12 cellular contexts compared by ENCODE assay signal in the genomic region with DNA sequence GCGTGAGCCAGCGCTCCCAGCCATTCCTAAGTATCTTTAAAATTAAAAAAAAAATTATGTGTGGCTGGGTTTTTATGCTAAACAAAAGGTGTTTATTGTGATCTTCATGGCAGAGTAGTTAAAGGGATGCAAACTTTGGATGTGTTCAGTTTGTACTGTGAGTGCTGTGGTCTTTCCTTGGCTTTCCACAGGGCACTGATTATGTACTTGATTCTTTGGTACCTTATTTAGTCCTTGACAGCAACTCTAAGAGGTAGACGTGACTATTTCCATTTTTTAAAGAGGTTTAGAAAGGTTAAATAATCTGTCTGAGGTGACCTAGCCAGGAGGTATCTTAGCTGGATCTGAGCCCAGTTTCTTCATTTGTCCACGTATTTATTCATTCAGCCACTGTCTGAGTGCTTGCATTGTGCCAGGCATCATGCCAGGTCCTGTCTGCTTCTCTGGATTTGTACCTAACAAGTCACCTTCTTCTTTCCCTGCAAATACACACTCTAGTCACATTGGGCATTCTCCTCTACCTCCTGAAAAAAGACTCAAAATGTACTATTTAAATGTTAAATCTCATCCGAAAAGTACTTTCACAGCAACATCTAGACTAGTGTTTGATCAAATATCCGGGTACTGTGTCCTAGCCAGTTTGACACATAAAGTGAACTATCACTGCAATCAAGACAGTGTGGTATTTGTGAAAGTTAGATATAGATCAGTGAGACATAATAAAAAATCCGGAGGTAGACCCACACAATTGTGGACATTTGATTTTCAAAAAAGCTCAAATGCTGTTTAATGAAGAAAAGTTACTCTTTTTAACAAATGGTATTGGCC. TPM values are rescaled to one million over a fixed set of nuclear protein-coding genes. Genes with fewer than 3 reads are reported as not detected.
A peak's percentile ranks its signal among the peaks of the same experiment; 100 is the strongest.
DNase-seq lines count a peak whose midpoint lies in the region; ATAC-seq, FAIRE-seq and TF ChIP-seq lines count a peak whose summit lies in the region.
"Had no signal": no experiment of that assay in that cellular context is flagged by ENCODE, and none has a peak within 500 bp of the region (broad histone marks: within the 10 kb centered on the region; RNA-seq: fewer than 3 reads in every experiment).

No MANE protein-coding gene starts in this region.

- no peak for FAIRE-seq in GM12892 (lab: Jason Lieb, UNC)

- H3K27ac Mint-ChIP-seq in activated naive CD4-positive, alpha-beta T cell treated with anti-CD3 and anti-CD28 coated beads, Interleukin-2, amount 50 U/mL, for 72 hours = no peak overlapping the region

- TF ChIP-seq POLR2A in GM12892 (IDR thresholded peaks at IDR 0.05; ENCODE audit: low read depth, low read length) = no peak

- ATAC-seq in activated naive CD4-positive, alpha-beta T cell treated with anti-CD3 and anti-CD28 coated beads, Interleukin-2, amount 50 U/mL, for 72 hours = no peak
- ATAC-seq in GM19455 (IDR thresholded peaks at IDR 0.05; ENCODE audit: unreplicated experiment) = no peak

- no peaks in the 10 kb centered on the region for H3K9me3 Mint-ChIP-seq in activated naive CD4-positive, alpha-beta T cell treated with anti-CD3 and anti-CD28 coated beads, Interleukin-2, amount 50 U/mL, for 72 hours

- no peaks in the 10 kb centered on the region for H3K36me3 Mint-ChIP-seq in activated naive CD4-positive, alpha-beta T cell treated with anti-CD3 and anti-CD28 coated beads, Interleukin-2, amount 50 U/mL, for 72 hours

- peak; percentile 41 for DNase-seq in EL
- peak; percentile 82 for DNase-seq in NCI-H345 (lab: John Stamatoyannopoulos, UW)
- peak; percentile 50 for DNase-seq in cerebellar cortex (ENCODE audit: low spot score)
- peak; percentile 31 for DNase-seq in mucosa of gallbladder (ENCODE audit: low spot score)
- no peak for DNase-seq in activated naive CD4-positive, alpha-beta T cell treated with anti-CD3 and anti-CD28 coated beads, Interleukin-2, amount 50 U/mL, for 72 hours (ENCODE audit: low spot score in 2 of 2)
- DNase-seq in HuH-7.5 (ENCODE audit: low spot score) = no peak
- DNase-seq in GM12892 (ENCODE audit: insufficient read length) = no peak
- DNase-seq: activated T-cell treated with anti-CD3 and anti-CD28 coated beads, Interleukin-2, amount 50 U/mL, for 1 hour; Caco-2; Karpas-422; SW 1271 had no signal

RNA-seq across cellular contexts. Expression of a gene that starts 31.5 kb away (rescaled TPM):
- total RNA-seq in mucosa of gallbladder = 27.1 TPM
- total RNA-seq in activated naive CD4-positive, alpha-beta T cell treated with anti-CD3 and anti-CD28 coated beads, Interleukin-2, amount 50 U/mL, for 72 hours = 1 to 10 TPM; 3.1 to 3.8 TPM
- polyA plus RNA-seq in GM12892 (2012; ENCODE audit: missing spikeins) = not detected

Comparison
In these comparisons a context has a peak if more than half of its experiments do, and no peak if none do; other contexts are left out.
1. DNase-seq: peak in EL (single experiment), NCI-H345 (single experiment), cerebellar cortex (single experiment) and mucosa of gallbladder (single experiment); none in activated naive CD4-positive, alpha-beta T cell treated with anti-CD3 and anti-CD28 coated beads, Interleukin-2, amount 50 U/mL, for 72 hours (0 of 2), HuH-7.5 (single experiment) and GM12892 (single experiment).